ENCODE assay signal across 29 cellular contexts in the genomic region with DNA sequence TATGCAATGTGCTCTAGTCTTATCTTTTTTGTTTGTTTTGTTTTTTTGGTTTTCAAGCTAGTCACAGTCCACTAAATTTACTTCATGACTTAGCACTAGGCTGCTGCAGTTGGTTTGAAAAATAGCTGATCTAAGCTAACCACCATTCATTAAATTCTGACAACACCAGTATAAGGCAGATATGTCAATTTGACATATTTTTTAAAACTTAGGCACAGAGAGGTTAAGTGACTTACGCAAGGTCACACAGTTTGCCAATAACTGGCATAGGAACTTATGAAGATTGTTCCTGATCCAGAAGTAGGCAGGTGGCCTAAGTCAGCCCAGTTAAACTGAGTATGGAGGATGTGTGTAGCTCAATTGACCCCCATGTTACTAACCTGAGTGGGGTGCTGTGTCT.
"Had no signal": no experiment of that assay in that cellular context is flagged by ENCODE, and none has a peak within 500 bp of the region (broad histone marks: within the 10 kb centered on the region; RNA-seq: fewer than 3 reads in every experiment).

No MANE protein-coding gene starts in this region.

- H3K4me1 ChIP-seq: pancreas, spleen, suprapubic skin, upper lobe of right lung, uterus had no signal

- H3K4me3 ChIP-seq: neural progenitor cell, pancreas, psoas muscle, skin epidermis, smooth muscle cell, spleen, suprapubic skin, testis, tibial artery, transverse colon, upper lobe of right lung, uterus had no signal

- H3K27ac Mint-ChIP-seq: naive B cell; naive thymus-derived CD8-positive, alpha-beta T cell; natural killer cell treated with Interleukin-12 subunit alpha and Interleukin-12 subunit beta and Interleukin-15 and Interleukin-18, amount 100 ng/mL, for 72 hours; neural progenitor cell; progenitor cell of endocrine pancreas; stimulated activated memory B cell treated with anti-CD40 and anti-IgM and Interleukin-4, amounts not matched to agents 10 μg/mL and 1 μg/mL and 100 μg/mL, for 72 hours; stimulated activated naive CD8-positive, alpha-beta T cell treated with anti-CD3 and anti-CD28 coated beads, Interleukin-15, amount 100 ng/mL, for 72 hours; type B pancreatic cell had no signal

- DNase-seq: naive B cell; naive thymus-derived CD8-positive, alpha-beta T cell; occipital lobe; pancreas; psoas muscle; right cardiac atrium; spleen; stimulated activated CD4-positive, alpha-beta T cell treated with anti-CD3 and anti-CD28 coated beads, Interleukin-12 subunit alpha, Interleukin-12 subunit beta, amount 100 ng/mL, for 4 hours; stimulated activated CD4-positive, alpha-beta T cell treated with anti-CD3 and anti-CD28 coated beads, Interleukin-1b, Interleukin-23, amount 100 ng/mL, for 48 hours; stimulated activated CD4-positive, alpha-beta T cell treated with anti-CD3 and anti-CD28 coated beads, Interleukin-4, amount 100 ng/mL, for 1 hour; stimulated activated CD4-positive, alpha-beta T cell treated with anti-CD3 and anti-CD28 coated beads, Interleukin-4, amount 100 ng/mL, for 4 hours; stimulated activated CD8-positive, alpha-beta memory T cell treated with anti-CD3 and anti-CD28 coated beads, Interleukin-4, amount 100 ng/mL, for 48 hours; stimulated activated naive CD4-positive, alpha-beta T cell; stimulated activated naive CD8-positive, alpha-beta T cell treated with anti-CD3 and anti-CD28 coated beads, Interleukin-15, amount 100 ng/mL, for 72 hours; stimulated activated naive CD8-positive, alpha-beta T cell treated with anti-CD3 and anti-CD28 coated beads, Interleukin-15, Interleukin-2, amounts not matched to agents 100 U/mL and 50 U/mL, for 24 hours; substantia nigra; testis; tibial artery; transverse colon; upper lobe of right lung; uterus had no signal

- ATAC-seq: naive thymus-derived CD8-positive, alpha-beta T cell; natural killer cell treated with Interleukin-12 subunit alpha and Interleukin-12 subunit beta and Interleukin-15 and Interleukin-18, amount 100 ng/mL, for 72 hours; pancreas; psoas muscle; right cardiac atrium; stimulated activated memory B cell treated with anti-CD40 and anti-IgM and Interleukin-4, amounts not matched to agents 10 μg/mL and 1 μg/mL and 100 μg/mL, for 72 hours; stimulated activated naive CD8-positive, alpha-beta T cell treated with anti-CD3 and anti-CD28 coated beads, Interleukin-15, amount 100 ng/mL, for 72 hours; stimulated activated naive CD8-positive, alpha-beta T cell treated with anti-CD3 and anti-CD28 coated beads, Interleukin-15, Interleukin-2, amounts not matched to agents 100 U/mL and 50 U/mL, for 24 hours; upper lobe of right lung had no signal

- H3K36me3 Mint-ChIP-seq: naive B cell; natural killer cell treated with Interleukin-12 subunit alpha and Interleukin-12 subunit beta and Interleukin-15 and Interleukin-18, amount 100 ng/mL, for 72 hours; neural progenitor cell; stimulated activated memory B cell treated with anti-CD40 and anti-IgM and Interleukin-4, amounts not matched to agents 10 μg/mL and 1 μg/mL and 100 μg/mL, for 72 hours; type B pancreatic cell had no signal

- H3K9me3 ChIP-seq: pancreas, psoas muscle, spleen, suprapubic skin, testis, tibial artery, transverse colon, upper lobe of right lung, uterus had no signal

- H3K4me3 Mint-ChIP-seq: naive B cell; naive thymus-derived CD8-positive, alpha-beta T cell; natural killer cell treated with Interleukin-12 subunit alpha and Interleukin-12 subunit beta and Interleukin-15 and Interleukin-18, amount 100 ng/mL, for 72 hours; neural progenitor cell; stimulated activated memory B cell treated with anti-CD40 and anti-IgM and Interleukin-4, amounts not matched to agents 10 μg/mL and 1 μg/mL and 100 μg/mL, for 72 hours; stimulated activated naive CD8-positive, alpha-beta T cell treated with anti-CD3 and anti-CD28 coated beads, Interleukin-15, amount 100 ng/mL, for 72 hours; type B pancreatic cell had no signal

- H3K4me1 Mint-ChIP-seq: naive B cell; stimulated activated memory B cell treated with anti-CD40 and anti-IgM and Interleukin-4, amounts not matched to agents 10 μg/mL and 1 μg/mL and 100 μg/mL, for 72 hours; stimulated activated naive CD8-positive, alpha-beta T cell treated with anti-CD3 and anti-CD28 coated beads, Interleukin-15, amount 100 ng/mL, for 72 hours had no signal

- H3K9me3 Mint-ChIP-seq: natural killer cell treated with Interleukin-12 subunit alpha and Interleukin-12 subunit beta and Interleukin-15 and Interleukin-18, amount 100 ng/mL, for 72 hours; neural progenitor cell; stimulated activated naive CD8-positive, alpha-beta T cell treated with anti-CD3 and anti-CD28 coated beads, Interleukin-15, amount 100 ng/mL, for 72 hours; type B pancreatic cell had no signal

- H3K27me3 Mint-ChIP-seq: progenitor cell of endocrine pancreas; stimulated activated naive CD8-positive, alpha-beta T cell treated with anti-CD3 and anti-CD28 coated beads, Interleukin-15, amount 100 ng/mL, for 72 hours had no signal

- H2AFZ ChIP-seq: neural progenitor cell had no signal

- H3K9ac ChIP-seq: neural progenitor cell had no signal

- H3K4me2 ChIP-seq: neural progenitor cell, smooth muscle cell had no signal

- H3K27ac ChIP-seq: neural progenitor cell, pancreas, psoas muscle, skin epidermis, spleen, suprapubic skin, transverse colon, upper lobe of right lung, uterus had no signal

- H3K27me3 ChIP-seq: neural progenitor cell, pancreas, spleen, suprapubic skin, testis, tibial artery, transverse colon, upper lobe of right lung, uterus had no signal

- H3K36me3 ChIP-seq: neural progenitor cell, pancreas, spleen, suprapubic skin, tibial artery, transverse colon, upper lobe of right lung, uterus had no signal
